ENCODE assay signal across 1 cellular context in the genomic region with DNA sequence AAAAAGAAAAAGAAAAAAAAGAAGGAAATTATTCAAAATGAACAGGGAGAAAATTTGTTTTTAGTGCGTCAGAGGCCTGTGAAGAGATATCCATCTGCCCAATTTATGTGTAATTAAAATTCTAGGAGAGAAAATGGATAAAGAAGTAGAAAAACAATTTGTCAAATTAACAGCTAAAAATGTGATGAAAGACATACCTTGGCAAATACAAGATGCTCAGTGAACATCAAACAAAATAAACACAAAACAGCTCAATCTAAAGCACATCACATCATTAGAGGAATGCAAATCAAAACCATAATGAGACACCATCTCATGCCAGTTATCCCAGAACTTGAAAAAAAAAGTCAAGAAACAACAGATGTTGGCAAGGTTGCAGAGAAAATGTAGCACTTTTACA.
"Had no signal": no experiment of that assay in that cellular context is flagged by ENCODE, and none has a peak within 500 bp of the region (broad histone marks: within the 10 kb centered on the region; RNA-seq: fewer than 3 reads in every experiment).

No MANE protein-coding gene starts in this region.

- H3K36me3 ChIP-seq: MG63 had no signal

- H3K9me3 ChIP-seq: MG63 had no signal

- H3K4me3 ChIP-seq: MG63 had no signal
